Comparison of ENCODE assay signal across 1 cellular context in genomic region chr17:58184308-58184985, GRCh38.
A peak's percentile ranks its signal among the peaks of the same experiment; 100 is the strongest.
TF ChIP-seq lines count a peak whose summit lies in the region.

No MANE protein-coding gene starts in this region.

TF ChIP-seq in K562, 482 proteins besides CTCF, POLR2A, EP300 and RAD21 (continued from another document and continues in another):
- TF ChIP-seq ZBTB49 (CRISPR knock-in tag; IDR thresholded peaks at IDR 0.05; ENCODE audit: borderline replicate concordance) (no peak), FOXP1 (CRISPR knock-in tag; IDR thresholded peaks at IDR 0.05) (no peak), RBM34 (IDR thresholded peaks at IDR 0.05; ENCODE audit: borderline replicate concordance, insufficient read depth, low read length) (no peak), MTA3 (IDR thresholded peaks at IDR 0.05; ENCODE audit: borderline replicate concordance) (0 out of 2 replicates have a peak, but pooled peaks have one; percentile 30), CEBPZ (IDR thresholded peaks at IDR 0.05; ENCODE audit: borderline replicate concordance, low read depth, low read length) (no peak), CBFA2T3 (IDR thresholded peaks at IDR 0.05) (no peak), TCFL5 (CRISPR knock-in tag; conservative IDR thresholded peaks at IDR 0.05) (no peak), ZNF512 (tag; IDR thresholded peaks at IDR 0.05) (no peak), ZNF41 (CRISPR knock-in tag; conservative IDR thresholded peaks at IDR 0.05) (no peak), NR2F6 (CRISPR knock-in tag; IDR thresholded peaks at IDR 0.05) (no peak), NRF1 (conservative IDR thresholded peaks at IDR 0.05 in 1 of 2, IDR thresholded peaks at IDR 0.05 in 1 of 2) (peak; percentile 35 to 45; a peak in 2 of 4 replicates), ZNF699 (CRISPR knock-in tag; IDR thresholded peaks at IDR 0.05; ENCODE audit: insufficient replicate concordance) (no peak), ESRRA (IDR thresholded peaks at IDR 0.05; ENCODE audit: borderline replicate concordance, low read depth) (no peak), GATAD2A (IDR thresholded peaks at IDR 0.05) (no peak), SRF (CRISPR knock-in tag; IDR thresholded peaks at IDR 0.05) (no peak), SPI1 (IDR thresholded peaks at IDR 0.05; ENCODE audit: borderline replicate concordance, low read depth, low read length) (no peak), NCOA6 (IDR thresholded peaks at IDR 0.05) (no peak), CGGBP1 (CRISPR knock-in tag; IDR thresholded peaks at IDR 0.05) (no peak), ZNF764 (CRISPR knock-in tag; IDR thresholded peaks at IDR 0.05; ENCODE audit: low read depth) (no peak), CLOCK (CRISPR knock-in tag; IDR thresholded peaks at IDR 0.05; ENCODE audit: borderline replicate concordance) (no peak), RREB1 (CRISPR knock-in tag; IDR thresholded peaks at IDR 0.05) (no peak), NFXL1 (CRISPR knock-in tag; IDR thresholded peaks at IDR 0.05) (no peak), TSHZ1 (CRISPR knock-in tag; IDR thresholded peaks at IDR 0.05) (no peak), KHSRP (IDR thresholded peaks at IDR 0.05) (no peak), PHTF2 (CRISPR knock-in tag; IDR thresholded peaks at IDR 0.05) (no peak), U2AF2 (optimal IDR thresholded peaks at IDR 0.05; ENCODE audit: low read depth, low read length) (no peak), FOXA1 (IDR thresholded peaks at IDR 0.05; ENCODE audit: borderline replicate concordance) (no peak), ZBTB26 (CRISPR knock-in tag; IDR thresholded peaks at IDR 0.05) (no peak), RBM14 (IDR thresholded peaks at IDR 0.05; ENCODE audit: borderline replicate concordance, insufficient read depth, low read depth, low read length) (no peak), ASH1L (IDR thresholded peaks at IDR 0.05; ENCODE audit: borderline replicate concordance, low read depth, partially characterized antibody) (no peak), RBFOX2 (IDR thresholded peaks at IDR 0.05; ENCODE audit: low read depth, low read length) (no peak), LCOR (CRISPR knock-in tag; IDR thresholded peaks at IDR 0.05) (no peak), ZHX1 (conservative IDR thresholded peaks at IDR 0.05; ENCODE audit: low read length) (no peak)
